ENCODE assay signal across 5 cellular contexts in genomic region chr11:114269498-114269897, GRCh38. TPM values are rescaled to one million over a fixed set of nuclear protein-coding genes. Genes with fewer than 3 reads are reported as not detected.
"Had no signal": no experiment of that assay in that cellular context is flagged by ENCODE, and none has a peak within 500 bp of the region (broad histone marks: within the 10 kb centered on the region; RNA-seq: fewer than 3 reads in every experiment).

No MANE protein-coding gene starts in this region.

- H3K4me3 ChIP-seq: GM23338 had no signal

- ATAC-seq: GM23338 had no signal

- DNase-seq: H9, HCEC 1CT, IMR-90 had no signal

RNA-seq across cellular contexts. Expression of gene NNMT, which starts 26.7 kb away (rescaled TPM):
- total RNA-seq: GM23338, H1, H9 had no signal
- polyA plus RNA-seq: H1 had no signal
